ENCODE assay signal across 8 cellular contexts in genomic region chr19:45506991-45507863, GRCh38. TPM values are rescaled to one million over a fixed set of nuclear protein-coding genes. Genes with fewer than 3 reads are reported as not detected.
A peak's percentile ranks its signal among the peaks of the same experiment; 100 is the strongest.
DNase-seq lines count a peak whose midpoint lies in the region; ATAC-seq, FAIRE-seq and TF ChIP-seq lines count a peak whose summit lies in the region.

Gene VASP (plus strand): TSS chr19:45507479. CDS start chr19:45507772, 293 bp downstream.

- H3K9me3 Mint-ChIP-seq in glutamatergic neuron (ENCODE audit: unreplicated experiment): peaks cover 4% of the 10 kb centered on the region

- H3K4me1 Mint-ChIP-seq in glutamatergic neuron (ENCODE audit: low read depth, unreplicated experiment): no peaks in the 10 kb centered on the region

- FAIRE-seq in G401.6 (lab: Jason Lieb, UNC): peak; percentile 44

- TF ChIP-seq CTCF in glutamatergic neuron (IDR thresholded peaks at IDR 0.05; ENCODE audit: partially characterized antibody, unreplicated experiment) (no peak), ovary (IDR thresholded peaks at IDR 0.05) (peak in 1 of 3 donors; percentile 19), thoracic aorta (IDR thresholded peaks at IDR 0.05) (no peak)

- H3K36me3 Mint-ChIP-seq in glutamatergic neuron (ENCODE audit: unreplicated experiment): no peaks in the 10 kb centered on the region

- H3K4me3 ChIP-seq in H7 (ENCODE audit: insufficient read depth, low read depth, low read length): peak within 1 kb of the TSS; percentile 90
- peak within 1 kb of the TSS; percentile 94 for H3K4me3 ChIP-seq in ovary
- peak within 1 kb of the TSS; percentile 95 for H3K4me3 ChIP-seq in thoracic aorta

- no peak for TF ChIP-seq EP300 in ovary (IDR thresholded peaks at IDR 0.05)

- peak within 1 kb of the TSS; percentile 98 for H3K4me3 Mint-ChIP-seq in glutamatergic neuron (ENCODE audit: unreplicated experiment)

- intact Hi-C loops in ovary (cut with DNase I): loop anchor here in 1 of 4 donors (5.0 kb wide), 1 partner anchor 275 kb away; the partner anchor contains the start of gene DMPK

- H3K27me3 ChIP-seq in H7 (ENCODE audit: control insufficient read depth, insufficient read depth, low read length) (no peaks in the 10 kb centered on the region), ovary (no peaks in the 10 kb centered on the region), thoracic aorta (replicated peaks; ENCODE audit: insufficient read depth) (no peaks in the 10 kb centered on the region)

- H3K36me3 ChIP-seq in H7 (replicated peaks; ENCODE audit: control insufficient read depth, insufficient read depth, low read length) (no peaks in the 10 kb centered on the region), ovary (no peaks in the 10 kb centered on the region), thoracic aorta (no peaks in the 10 kb centered on the region)

- WGBS in ovary, 3 donors: 0 to 1% (median 1%) methylated on average over 52 to 65 of the region's 65 CpGs

- peaks cover 8% of the 10 kb centered on the region for H3K27me3 Mint-ChIP-seq in glutamatergic neuron (ENCODE audit: unreplicated experiment)

- peak; percentile 30 for TF ChIP-seq POLR2A in ovary (IDR thresholded peaks at IDR 0.05)

- ATAC-seq in SK-N-SH treated with all-trans-retinoic acid at 6 μM for 48 hours (peak; percentile 78), thoracic aorta (ENCODE audit: insufficient number of reproducible peaks, low FRiP score, low read depth) (no peak)

- H3K4me1 ChIP-seq in ovary (ENCODE audit: insufficient read depth): peaks cover 9% of the 10 kb centered on the region
- H3K4me1 ChIP-seq in thoracic aorta (ENCODE audit: control insufficient read depth in 1 of 2, low read depth in 2 of 2): peaks cover 4 to 34% of the 10 kb centered on the region in 2 donors

- peak; percentile 92 for DNase-seq in H7
- peak; percentile 91 for DNase-seq in M059J (ENCODE audit: low read depth)
- peak; percentile 93 for DNase-seq in activated naive CD4-positive, alpha-beta T cell treated with anti-CD3 and anti-CD28 coated beads, Interleukin-2, amount 50 U/mL, for 16 hours
- peak; percentile 85 for DNase-seq in glutamatergic neuron
- peak; percentile 76 to 88 (median 83) for DNase-seq in ovary
- DNase-seq in thoracic aorta (ENCODE audit: low spot score): peak; percentile 47

- H3K27ac Mint-ChIP-seq in glutamatergic neuron (ENCODE audit: unreplicated experiment): peak within 1 kb of the TSS; percentile 88

- H3K27ac ChIP-seq in ovary: peak within 1 kb of the TSS; percentile 50 to 67
- H3K27ac ChIP-seq in thoracic aorta: peak within 1 kb of the TSS; percentile 96 to 99

- H3K9me3 ChIP-seq in ovary (no peaks in the 10 kb centered on the region), thoracic aorta (no peaks in the 10 kb centered on the region)

TF ChIP-seq in SK-N-SH treated with all-trans-retinoic acid at 6 μM for 48 hours, 23 proteins besides CTCF, POLR2A, EP300 and RAD21:
- no peak for TF ChIP-seq ZNF70 (CRISPR knock-in tag; IDR thresholded peaks at IDR 0.05)
- TF ChIP-seq ZNF8 (CRISPR knock-in tag; IDR thresholded peaks at IDR 0.05): no peak
- no peak for TF ChIP-seq ZNF565 (CRISPR knock-in tag; conservative IDR thresholded peaks at IDR 0.05; ENCODE audit: low read depth)
- TF ChIP-seq, protein P1, sequence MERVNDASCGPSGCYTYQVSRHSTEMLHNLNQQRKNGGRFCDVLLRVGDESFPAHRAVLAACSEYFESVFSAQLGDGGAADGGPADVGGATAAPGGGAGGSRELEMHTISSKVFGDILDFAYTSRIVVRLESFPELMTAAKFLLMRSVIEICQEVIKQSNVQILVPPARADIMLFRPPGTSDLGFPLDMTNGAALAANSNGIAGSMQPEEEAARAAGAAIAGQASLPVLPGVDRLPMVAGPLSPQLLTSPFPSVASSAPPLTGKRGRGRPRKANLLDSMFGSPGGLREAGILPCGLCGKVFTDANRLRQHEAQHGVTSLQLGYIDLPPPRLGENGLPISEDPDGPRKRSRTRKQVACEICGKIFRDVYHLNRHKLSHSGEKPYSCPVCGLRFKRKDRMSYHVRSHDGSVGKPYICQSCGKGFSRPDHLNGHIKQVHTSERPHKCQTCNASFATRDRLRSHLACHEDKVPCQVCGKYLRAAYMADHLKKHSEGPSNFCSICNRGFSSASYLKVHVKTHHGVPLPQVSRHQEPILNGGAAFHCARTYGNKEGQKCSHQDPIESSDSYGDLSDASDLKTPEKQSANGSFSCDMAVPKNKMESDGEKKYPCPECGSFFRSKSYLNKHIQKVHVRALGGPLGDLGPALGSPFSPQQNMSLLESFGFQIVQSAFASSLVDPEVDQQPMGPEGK (CRISPR knock-in tag; IDR thresholded peaks at IDR 0.05; ENCODE audit: borderline replicate concordance): 0 out of 2 replicates have a peak, but pooled peaks have one; percentile 3
TF ChIP-seq in SK-N-SH treated with all-trans-retinoic acid at 6 μM for 48 hours: peak in this region for 1.

RNA-seq across cellular contexts. Expression of gene VASP, which starts in this region (rescaled TPM):
- total RNA-seq in H7 (2014; rRNA removed; shearing (Covaris generic)): 103 and 130 TPM in 2 replicates
- total RNA-seq in M059J (2014; rRNA removed; shearing (Covaris generic)): 91.6 and 97.7 TPM in 2 replicates
- total RNA-seq in glutamatergic neuron (ENCODE audit: unreplicated experiment) (73.6 TPM), ovary (10 to 100 TPM; 15.7 to 83.2 (median 58.2) TPM), thoracic aorta (100 to 1,000 TPM; 208 to 287 TPM)
- polyA plus RNA-seq in ovary: 10 to 100 TPM; 23.9 to 48.4 TPM
